In genomic region chr17:49191407-49191916, GRCh38 we compare ENCODE assay signal across 9 cellular contexts. TPM values are rescaled to one million over a fixed set of nuclear protein-coding genes. Genes with fewer than 3 reads are reported as not detected.
A peak's percentile ranks its signal among the peaks of the same experiment; 100 is the strongest.
DNase-seq lines count a peak whose midpoint lies in the region; ATAC-seq and TF ChIP-seq lines count a peak whose summit lies in the region.
"Had no signal": no experiment of that assay in that cellular context is flagged by ENCODE, and none has a peak within 500 bp of the region (broad histone marks: within the 10 kb centered on the region; RNA-seq: fewer than 3 reads in every experiment).

No MANE protein-coding gene starts in this region.

- peak overlapping the region; percentile 96 for H3K27ac ChIP-seq in DND-41 (ENCODE audit: low read length)
- H3K27ac ChIP-seq in HCT116 (ENCODE audit: low read depth, low read length), result peak overlapping the region; percentile 85
- peak overlapping the region; percentile 95 for H3K27ac ChIP-seq in SJCRH30
- peak overlapping the region; percentile 93 to 99 for H3K27ac ChIP-seq in esophagus (ENCODE audit: low read depth in 2 of 2, low read length in 1 of 2)

- ATAC-seq in DND-41 (ENCODE audit: insufficient read depth, low read depth) (no peak; the same call in 2 of the 3 replicates), HCT116 (no peak)

- H3K4me3 ChIP-seq in DND-41 (ENCODE audit: low read depth in 1 of 2, low read length in 2 of 2) (peak overlapping the region; percentile 42 to 70), HCT116 (replicated peaks in 1 of 2; ENCODE audit: low read depth in 1 of 2, low read length in 2 of 2) (peak overlapping the region; percentile 54 to 61), SJCRH30 (peak overlapping the region; percentile 82), esophagus (ENCODE audit: low read depth in 1 of 2, low read length in 2 of 2) (peak overlapping the region; percentile 65 to 69), retinal pigment epithelial cell (ENCODE audit: low read length) (peak overlapping the region; percentile 81)

- H3K9me3 ChIP-seq in DND-41 (ENCODE audit: insufficient read depth, low read length, severe bottlenecking) (no peaks in the 10 kb centered on the region), HCT116 (ENCODE audit: control insufficient read depth in 1 of 2, insufficient read depth in 1 of 2, low read depth in 1 of 2, low read length in 2 of 2) (no peaks in the 10 kb centered on the region), SJCRH30 (replicated peaks) (no peaks in the 10 kb centered on the region), esophagus (ENCODE audit: control insufficient read depth in 2 of 2, insufficient read depth in 1 of 2, low read depth in 1 of 2, low read length in 1 of 2) (no peaks in the 10 kb centered on the region)

- H2AFZ ChIP-seq in DND-41 (ENCODE audit: low read depth, low read length) (peak overlapping the region; percentile 88), HCT116 (ENCODE audit: low read depth, low read length, poor library complexity, severe bottlenecking) (peak overlapping the region; percentile 55)

- WGBS in esophagus, 2 donors, result 4% methylated on average over 8 of the region's 8 CpGs

- DNase-seq in DND-41 (no peak), HCT116 (ENCODE audit: low read depth, low spot score) (no peak), SJCRH30 (no peak), retinal pigment epithelial cell (ENCODE audit: low read depth) (no peak), NCI-H1417 (lab: John Stamatoyannopoulos, UW) (no peak), KBM-7 (no peak)
- DNase-seq in activated CD8-positive, alpha-beta memory T cell treated with anti-CD3 and anti-CD28 coated beads for 24 hours, result no peak

- H3K36me3 ChIP-seq in DND-41 (ENCODE audit: insufficient read depth, low read length) (no peaks in the 10 kb centered on the region), HCT116 (ENCODE audit: control insufficient read depth in 1 of 2, insufficient read depth in 2 of 2, low read length in 2 of 2) (no peaks in the 10 kb centered on the region), SJCRH30 (no peaks in the 10 kb centered on the region), esophagus (ENCODE audit: control insufficient read depth in 2 of 2, insufficient read depth in 2 of 2, low read length in 1 of 2) (no peaks in the 10 kb centered on the region)

- RAD21 ChIA-PET in HCT116 (lab: Charles Lee; ENCODE audit: low non-redundant PET in 1 of 2, low total read pairs in 2 of 2, uncharacterized antibody in 2 of 2, unreplicated experiment in 2 of 2), result no interaction called here

- H3K27me3 ChIP-seq in DND-41 (ENCODE audit: insufficient read depth, low read length, poor library complexity), result no peaks in the 10 kb centered on the region
- no peaks in the 10 kb centered on the region for H3K27me3 ChIP-seq in HCT116 (ENCODE audit: insufficient read depth, low read length)
- no peaks in the 10 kb centered on the region for H3K27me3 ChIP-seq in SJCRH30
- no peaks in the 10 kb centered on the region for H3K27me3 ChIP-seq in esophagus (ENCODE audit: control insufficient read depth in 1 of 2, insufficient read depth in 2 of 2, low read length in 2 of 2)

- in situ Hi-C loops in KBM-7 (cut with MboI; ENCODE audit: low pct_unique_long_range_greater_than_20kb, low sequenced_read_pairs), result no loop called here

- H3K9me2 ChIP-seq in HCT116 (ENCODE audit: insufficient read depth), result no peaks in the 10 kb centered on the region

- peak; percentile 63 for TF ChIP-seq POLR2A in HCT116 (IDR thresholded peaks at IDR 0.05; ENCODE audit: borderline replicate concordance, extremely low read depth, insufficient read depth, insufficient read length)

- POLR2A ChIA-PET in HCT116 (lab: Charles Lee), result interaction anchor here (0.6 to 1.6 kb wide), 5 partner anchors 11 to 366 kb away, joined by 3 to 5 read pairs (median 3); no protein-coding TSS in a partner anchor

- TF ChIP-seq CTCF in DND-41 (IDR thresholded peaks at IDR 0.05; ENCODE audit: borderline replicate concordance, extremely low read depth, low read length, poor library complexity, severe bottlenecking), result no peak
- no peak for TF ChIP-seq CTCF in HCT116 (IDR thresholded peaks at IDR 0.05 in 2 of 3, conservative IDR thresholded peaks at IDR 0.05 in 1 of 3; ENCODE audit: borderline replicate concordance in 1 of 3, insufficient read depth in 1 of 3, low read depth in 2 of 3, low read length in 2 of 3)
- TF ChIP-seq CTCF in retinal pigment epithelial cell (conservative IDR thresholded peaks at IDR 0.05; ENCODE audit: low read depth, low read length), result no peak

- H3K79me2 ChIP-seq in DND-41 (ENCODE audit: insufficient read depth, low read length) (no peaks in the 10 kb centered on the region), HCT116 (ENCODE audit: insufficient read depth, low read length) (no peaks in the 10 kb centered on the region)

- intact Hi-C loops in HCT116 (cut with micrococcal nuclease), result loop anchor here (5.0 kb wide), 3 partner anchors 36 to 299 kb away; partner anchors contain the start of genes ATP5MC1 and UBE2Z

- CTCF ChIA-PET in HCT116 (lab: Charles Lee), result interaction anchor here (1.0 to 2.1 kb wide), 7 partner anchors 11 to 387 kb away, joined by 3 to 26 read pairs (median 7); no protein-coding TSS in a partner anchor

- peak overlapping the region; percentile 95 for H3K9ac ChIP-seq in DND-41 (ENCODE audit: low read depth, low read length)
- H3K9ac ChIP-seq in HCT116 (ENCODE audit: low read length), result peak overlapping the region; percentile 76

- no TSS peak for BruUV-seq in HCT116 (replicated peaks; lab: Mats Ljungman, UMichigan)

- TF ChIP-seq RAD21 in HCT116 (IDR thresholded peaks at IDR 0.05; ENCODE audit: low read depth), result no peak

- H3K4me1 ChIP-seq in DND-41 (ENCODE audit: insufficient read depth, low read length), result peaks cover 24% of the 10 kb centered on the region
- H3K4me1 ChIP-seq in HCT116 (ENCODE audit: control insufficient read depth in 1 of 2, insufficient read depth in 2 of 2, low read length in 2 of 2), result peaks cover 13 to 41% of the 10 kb centered on the region in 2 experiments; a peak in 3 of 4 replicates
- no peaks in the 10 kb centered on the region; the same call in 1 of the 2 replicates for H3K4me1 ChIP-seq in SJCRH30
- no peaks in the 10 kb centered on the region for H3K4me1 ChIP-seq in esophagus (ENCODE audit: control insufficient read depth in 2 of 2, insufficient read depth in 2 of 2, low read length in 1 of 2)

- H4K20me1 ChIP-seq in DND-41 (ENCODE audit: insufficient read depth, low read length) (no peaks in the 10 kb centered on the region), HCT116 (ENCODE audit: insufficient read depth) (no peaks in the 10 kb centered on the region)

- peak overlapping the region; percentile 68 for H3K4me2 ChIP-seq in DND-41 (ENCODE audit: insufficient read depth, low read length)
- peak overlapping the region; percentile 91 for H3K4me2 ChIP-seq in HCT116 (ENCODE audit: low read length)

TF ChIP-seq in HCT116, 20 proteins besides CTCF, POLR2A, EP300 and RAD21:
- TF ChIP-seq SP1 (IDR thresholded peaks at IDR 0.05; ENCODE audit: low read depth), result peak; percentile 39; the same call in 1 of the 2 replicates
- 0 out of 2 replicates have a peak, but pooled peaks have one; percentile 41 for TF ChIP-seq SIN3A (IDR thresholded peaks at IDR 0.05; ENCODE audit: low read depth)
- TF ChIP-seq ZNF274 (IDR thresholded peaks at IDR 0.05; ENCODE audit: low read depth, low read length), result no peak
- TF ChIP-seq ELF1 (IDR thresholded peaks at IDR 0.05; ENCODE audit: borderline replicate concordance, low read depth), result no peak
- no peak for TF ChIP-seq FOSL1 (IDR thresholded peaks at IDR 0.05; ENCODE audit: low read depth)

RNA-seq across cellular contexts. Expression of gene GNGT2, which starts 18.9 kb away (rescaled TPM):
- total RNA-seq in HCT116 (2021; ENCODE audit: unreplicated experiment), result not detected
- polyA plus RNA-seq in HCT116 (2012), result not detected in 2 replicates
- total RNA-seq in SJCRH30 (2014; rRNA removed; shearing (Covaris generic)), result 2.8 and 5.3 TPM in 2 replicates
- polyA plus RNA-seq in esophagus, result 1 to 10 TPM in 1 of 2 donors, under 1 TPM in 1; 0.86 to 1.3 TPM
- total RNA-seq: SK-MEL-5 had no signal

RNA-seq across cellular contexts. Expression of gene ABI3, which starts 19.0 kb away (rescaled TPM):
- 0.12 TPM for total RNA-seq in HCT116 (2021; ENCODE audit: unreplicated experiment)
- 0.05 and 0.11 TPM in 2 replicates for polyA plus RNA-seq in HCT116 (2012)
- 3.4 and 4.2 TPM in 2 replicates for total RNA-seq in SJCRH30 (2014; rRNA removed; shearing (Covaris generic))
- polyA plus RNA-seq in esophagus, result 1 to 10 TPM; 2.4 to 4.1 TPM
- total RNA-seq: SK-MEL-5 had no signal

RNA-seq across cellular contexts. Expression of gene PHOSPHO1, which starts 39.1 kb away (rescaled TPM):
- total RNA-seq in HCT116 (2021; ENCODE audit: unreplicated experiment), result 3.0 TPM
- 1.4 and 2.0 TPM in 2 replicates for polyA plus RNA-seq in HCT116 (2012)
- total RNA-seq in SJCRH30 (2014; rRNA removed; shearing (Covaris generic)), result 0.43 TPM in 1 of 2 replicates, not detected in the other
- under 1 TPM; 0.05 to 0.06 TPM for polyA plus RNA-seq in esophagus

RNA-seq across cellular contexts. Expression of gene B4GALNT2, which starts 58.9 kb away (rescaled TPM):
- total RNA-seq in HCT116 (2021; ENCODE audit: unreplicated experiment), result not detected
- polyA plus RNA-seq in HCT116 (2012), result not detected in 2 replicates
- not detected in 2 replicates for total RNA-seq in SJCRH30 (2014; rRNA removed; shearing (Covaris generic))
- polyA plus RNA-seq in esophagus, result under 1 TPM; 0.02 to 0.06 TPM
- total RNA-seq: SK-MEL-5 had no signal
